ENCODE assay signal across 8 cellular contexts in the genomic region with DNA sequence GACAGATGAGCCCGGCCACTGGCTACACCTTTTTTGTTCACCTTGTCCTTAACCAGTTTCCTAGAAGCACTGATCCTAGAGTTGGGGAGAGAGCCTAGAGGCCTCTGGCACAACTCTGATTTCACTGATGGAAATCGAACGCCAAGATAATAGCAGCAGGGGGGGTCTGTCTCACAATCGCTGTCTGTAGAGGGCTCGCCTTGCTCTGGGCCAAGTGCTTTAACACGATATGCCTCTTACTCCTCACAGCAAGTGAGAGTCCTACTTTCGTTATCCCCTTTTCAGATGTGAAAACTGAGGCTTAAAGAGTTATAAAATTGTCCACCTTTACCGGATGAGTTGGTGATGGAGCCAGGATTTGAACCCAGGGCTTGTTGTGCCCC. TPM values are rescaled to one million over a fixed set of nuclear protein-coding genes. Genes with fewer than 3 reads are reported as not detected.
DNase-seq lines count a peak whose midpoint lies in the region; ATAC-seq, FAIRE-seq and TF ChIP-seq lines count a peak whose summit lies in the region.

No MANE protein-coding gene starts in this region.

- peaks cover 23% of the 10 kb centered on the region for H3K4me1 ChIP-seq in CD8-positive, alpha-beta memory T cell (ENCODE audit: insufficient read depth, low read length)
- H3K4me1 ChIP-seq in OCI-LY7 (ENCODE audit: insufficient read depth, low read length, poor library complexity, severe bottlenecking): peaks cover 51% of the 10 kb centered on the region
- peaks cover 11% of the 10 kb centered on the region for H3K4me1 ChIP-seq in endothelial cell of umbilical vein (ENCODE audit: control insufficient read depth, extremely low read depth, insufficient read depth, low read length)
- H3K4me1 ChIP-seq in neutrophil (ENCODE audit: control insufficient read depth in 1 of 2, insufficient read depth in 1 of 2, low read depth in 1 of 2, low read length in 1 of 2): peaks cover 36% of the 10 kb centered on the region in 2 experiments
- H3K4me1 ChIP-seq in foreskin keratinocyte: peaks cover 7% of the 10 kb centered on the region

- H3K27me3 ChIP-seq in CD8-positive, alpha-beta memory T cell (ENCODE audit: insufficient read depth, low read length, poor library complexity, severe bottlenecking): no peaks in the 10 kb centered on the region
- no peaks in the 10 kb centered on the region for H3K27me3 ChIP-seq in endothelial cell of umbilical vein (ENCODE audit: control insufficient read depth in 2 of 2, insufficient read depth in 2 of 2, low read length in 2 of 2)
- no peaks in the 10 kb centered on the region for H3K27me3 ChIP-seq in neutrophil
- H3K27me3 ChIP-seq in foreskin keratinocyte: no peaks in the 10 kb centered on the region

- dilution Hi-C loops in endothelial cell of umbilical vein (cut with MboI; ENCODE audit: extremely low pct_ligation_motif_present, low sequenced_read_pairs): no loop called here

- no peak for TF ChIP-seq POLR2A in endothelial cell of umbilical vein (IDR thresholded peaks at IDR 0.05; ENCODE audit: low read depth, low read length)

- H4K20me1 ChIP-seq in OCI-LY7 (ENCODE audit: insufficient read depth, low read length) (no peaks in the 10 kb centered on the region), endothelial cell of umbilical vein (replicated peaks; ENCODE audit: control insufficient read depth, extremely low read depth, insufficient read depth, low read length) (no peaks in the 10 kb centered on the region)

- H3K4me1 Mint-ChIP-seq in CD8-positive, alpha-beta memory T cell: peaks cover 31 to 42% (median 41%) of the 10 kb centered on the region in 3 donors

- peak overlapping the region; percentile 82 to 95 (median 89) for H3K4me3 Mint-ChIP-seq in CD8-positive, alpha-beta memory T cell

- H3K27me3 Mint-ChIP-seq in CD8-positive, alpha-beta memory T cell: peaks cover 0 to 1% of the 10 kb centered on the region in 2 donors

- no peaks in the 10 kb centered on the region for H3K9me1 ChIP-seq in endothelial cell of umbilical vein (replicated peaks; ENCODE audit: control insufficient read depth, extremely low read depth, insufficient read depth, low read length)

- H3K9ac ChIP-seq in endothelial cell of umbilical vein (replicated peaks; ENCODE audit: extremely low read depth, insufficient read depth, low read length): no peak overlapping the region

- peak overlapping the region in 2 of 8 donors; percentile 70 to 76 for H3K27ac Mint-ChIP-seq in CD8-positive, alpha-beta memory T cell

- TF ChIP-seq CTCF in OCI-LY7 (conservative IDR thresholded peaks at IDR 0.05; ENCODE audit: low read length) (no peak), endothelial cell of umbilical vein (IDR thresholded peaks at IDR 0.05; ENCODE audit: extremely low read depth in 1 of 2, insufficient read depth in 1 of 2, low read depth in 1 of 2, low read length in 2 of 2) (no peak), neutrophil (IDR thresholded peaks at IDR 0.05) (no peak), foreskin keratinocyte (conservative IDR thresholded peaks at IDR 0.05) (no peak)

- H3K79me2 ChIP-seq in OCI-LY7 (ENCODE audit: insufficient read depth, low read depth, low read length) (no peaks in the 10 kb centered on the region), endothelial cell of umbilical vein (ENCODE audit: control insufficient read depth, insufficient read depth, low read length) (no peaks in the 10 kb centered on the region)

- no peak for FAIRE-seq in endothelial cell of umbilical vein (lab: Jason Lieb, UNC)

- H3K36me3 ChIP-seq in CD8-positive, alpha-beta memory T cell (ENCODE audit: insufficient read depth, low read length): no peaks in the 10 kb centered on the region
- H3K36me3 ChIP-seq in OCI-LY7 (ENCODE audit: insufficient read depth, low read length) (no peaks in the 10 kb centered on the region), endothelial cell of umbilical vein (ENCODE audit: control insufficient read depth in 2 of 2, extremely low read depth in 1 of 2, insufficient read depth in 2 of 2, low read length in 2 of 2) (no peaks in the 10 kb centered on the region), neutrophil (peaks cover 6% of the 10 kb centered on the region)

- H3K36me3 Mint-ChIP-seq in CD8-positive, alpha-beta memory T cell: peaks cover 0 to 18% (median 6%) of the 10 kb centered on the region in 3 donors

- CTCF ChIA-PET in CD8-positive, alpha-beta memory T cell (lab: Charles Lee): interaction anchor here (6.8 kb wide), 1 partner anchor 27 kb away, joined by 30 read pairs; no protein-coding TSS in a partner anchor
- CTCF ChIA-PET in OCI-LY7 (lab: Charles Lee; ENCODE audit: unreplicated experiment): no interaction called here
- CTCF ChIA-PET in endothelial cell of umbilical vein (lab: Charles Lee): interaction anchor here (1.5 kb wide), 1 partner anchor 27 kb away, joined by 6 read pairs; no protein-coding TSS in a partner anchor

- POLR2A ChIA-PET in CD8-positive, alpha-beta memory T cell (lab: Charles Lee): no interaction called here
- POLR2A ChIA-PET in OCI-LY7 (lab: Charles Lee) (no interaction called here), endothelial cell of umbilical vein (lab: Charles Lee) (no interaction called here)

- ATAC-seq in GM19467 (IDR thresholded peaks at IDR 0.05; ENCODE audit: unreplicated experiment) (no peak), foreskin keratinocyte (no peak)

- no peak for DNase-seq in CD8-positive, alpha-beta memory T cell
- DNase-seq in OCI-LY7 (ENCODE audit: low spot score) (no peak), endothelial cell of umbilical vein (ENCODE audit: low read depth, low spot score) (no peak), UCSD-AML1 (lab: John Stamatoyannopoulos, UW; ENCODE audit: unreplicated experiment) (no peak), NCI-H187 (lab: John Stamatoyannopoulos, UW) (no peak), foreskin keratinocyte (no peak)

- H3K4me3 ChIP-seq in CD8-positive, alpha-beta memory T cell (ENCODE audit: low read length): peak overlapping the region; percentile 74
- H3K4me3 ChIP-seq in OCI-LY7 (ENCODE audit: low read depth, low read length, poor library complexity, severe bottlenecking): peak overlapping the region; percentile 82
- peak overlapping the region in 2 of 3 experiments; percentile 46 to 85 for H3K4me3 ChIP-seq in endothelial cell of umbilical vein (replicated peaks in 1 of 3; ENCODE audit: insufficient read depth in 1 of 3, low read depth in 1 of 3, low read length in 3 of 3)
- peak overlapping the region; percentile 84 to 99 for H3K4me3 ChIP-seq in neutrophil (ENCODE audit: low read depth in 1 of 2, low read length in 1 of 2)

- no peak overlapping the region for H2AFZ ChIP-seq in OCI-LY7 (ENCODE audit: low read length)
- H2AFZ ChIP-seq in endothelial cell of umbilical vein (ENCODE audit: low read depth, low read length): peak overlapping the region; percentile 100

- H3K9me2 ChIP-seq in OCI-LY7 (ENCODE audit: insufficient read depth, low read length): no peaks in the 10 kb centered on the region

- no peaks in the 10 kb centered on the region for H3K9me3 ChIP-seq in CD8-positive, alpha-beta memory T cell (ENCODE audit: low read length)
- H3K9me3 ChIP-seq in OCI-LY7 (ENCODE audit: low read length): no peaks in the 10 kb centered on the region
- no peaks in the 10 kb centered on the region for H3K9me3 ChIP-seq in endothelial cell of umbilical vein (replicated peaks; ENCODE audit: control insufficient read depth, insufficient read depth, low read length)
- no peaks in the 10 kb centered on the region for H3K9me3 ChIP-seq in neutrophil

- no peak overlapping the region for H3K27ac ChIP-seq in CD8-positive, alpha-beta memory T cell (ENCODE audit: low read depth, low read length)
- H3K27ac ChIP-seq in OCI-LY7 (ENCODE audit: low read depth, low read length, poor library complexity, severe bottlenecking) (no peak overlapping the region), endothelial cell of umbilical vein (ENCODE audit: insufficient read depth, low read depth, low read length) (no peak overlapping the region), neutrophil (peak overlapping the region; percentile 85), foreskin keratinocyte (no peak overlapping the region)

- no peaks in the 10 kb centered on the region for H3K9me3 Mint-ChIP-seq in CD8-positive, alpha-beta memory T cell

- peak overlapping the region; percentile 86 for H3K4me2 ChIP-seq in OCI-LY7 (ENCODE audit: low read length)
- peak overlapping the region; percentile 62 for H3K4me2 ChIP-seq in endothelial cell of umbilical vein (ENCODE audit: insufficient read depth, low read length)

- intact Hi-C loops in OCI-LY7 (cut with micrococcal nuclease; ENCODE audit: unreplicated experiment) (no loop called here), endothelial cell of umbilical vein (cut with micrococcal nuclease) (no loop called here)

- BruUV-seq in OCI-LY7 (replicated peaks; lab: Mats Ljungman, UMichigan) (no TSS peak), endothelial cell of umbilical vein (replicated peaks; lab: Mats Ljungman, UMichigan) (no TSS peak)

RNA-seq across cellular contexts. Expression of gene RASSF4, which starts 0.5 kb away (rescaled TPM):
- total RNA-seq in CD8-positive, alpha-beta memory T cell: 1 to 10 TPM; 2.8 TPM
- 0.85 TPM for polyA plus RNA-seq in CD8-positive, alpha-beta memory T cell
- total RNA-seq in OCI-LY7 (2014; rRNA removed; shearing (Covaris generic)): 1.9 and 2.6 TPM in 2 replicates
- total RNA-seq in OCI-LY7 (2022): 2.7 and 5.3 TPM in 2 replicates
- 4.6 and 7.6 TPM in 2 replicates for total RNA-seq in endothelial cell of umbilical vein
- 8.2 and 9.8 TPM in 2 replicates for polyA plus RNA-seq in endothelial cell of umbilical vein
- 3.9 and 4.8 TPM in 2 replicates for polyA plus RNA-seq in endothelial cell of umbilical vein (2011; cell fraction: cytosol; rRNA removed)
- 20.5 and 26.4 TPM in 2 replicates for polyA plus RNA-seq in endothelial cell of umbilical vein (2011; cell fraction: nucleus; rRNA removed)
- polyA plus RNA-seq in endothelial cell of umbilical vein (2012): 1.8 and 3.8 TPM in 2 replicates
- 9.4 and 13.4 TPM in 2 replicates for polyA minus RNA-seq in endothelial cell of umbilical vein
- polyA minus RNA-seq in endothelial cell of umbilical vein (2011; cell fraction: cytosol; rRNA and poly(A)+ RNA removed): not detected
- polyA minus RNA-seq in endothelial cell of umbilical vein (2011; cell fraction: nucleus; rRNA and poly(A)+ RNA removed): 17.1 and 20.6 TPM in 2 replicates
- total RNA-seq in foreskin keratinocyte: 0.21 and 0.51 TPM in 2 replicates
- polyA plus RNA-seq in foreskin keratinocyte: 0.31 and 0.34 TPM in 2 replicates

RNA-seq across cellular contexts. Expression of gene DEPP1, which starts 18.5 kb away (rescaled TPM):
- under 1 TPM in 1 of 2 experiments, not detected in 1; 0.11 TPM for total RNA-seq in CD8-positive, alpha-beta memory T cell
- not detected for polyA plus RNA-seq in CD8-positive, alpha-beta memory T cell
- 0.08 and 0.09 TPM in 2 replicates for total RNA-seq in OCI-LY7 (2014; rRNA removed; shearing (Covaris generic))
- total RNA-seq in OCI-LY7 (2022): not detected in 2 replicates
- total RNA-seq in endothelial cell of umbilical vein: 318 and 364 TPM in 2 replicates
- polyA plus RNA-seq in endothelial cell of umbilical vein: 849 and 951 TPM in 2 replicates
- 584 and 653 TPM in 2 replicates for polyA plus RNA-seq in endothelial cell of umbilical vein (2011; cell fraction: cytosol; rRNA removed)
- polyA plus RNA-seq in endothelial cell of umbilical vein (2011; cell fraction: nucleus; rRNA removed): 548 and 602 TPM in 2 replicates
- polyA plus RNA-seq in endothelial cell of umbilical vein (2012): 130 and 295 TPM in 2 replicates
- 607 and 685 TPM in 2 replicates for polyA minus RNA-seq in endothelial cell of umbilical vein
- polyA minus RNA-seq in endothelial cell of umbilical vein (2011; cell fraction: cytosol; rRNA and poly(A)+ RNA removed): 0.72 TPM
- polyA minus RNA-seq in endothelial cell of umbilical vein (2011; cell fraction: nucleus; rRNA and poly(A)+ RNA removed): 400 and 512 TPM in 2 replicates
- 0.60 and 0.75 TPM in 2 replicates for total RNA-seq in foreskin keratinocyte
- 0.56 and 0.84 TPM in 2 replicates for polyA plus RNA-seq in foreskin keratinocyte

RNA-seq across cellular contexts. Expression of gene ZNF22, which starts 40.6 kb away (rescaled TPM):
- 10 to 100 TPM; 36.1 to 37.2 TPM for total RNA-seq in CD8-positive, alpha-beta memory T cell
- 49.1 TPM for polyA plus RNA-seq in CD8-positive, alpha-beta memory T cell
- total RNA-seq in OCI-LY7 (2014; rRNA removed; shearing (Covaris generic)): 46.6 and 50.6 TPM in 2 replicates
- total RNA-seq in OCI-LY7 (2022) (33.3 and 36.6 TPM in 2 replicates), endothelial cell of umbilical vein (45.0 and 48.7 TPM in 2 replicates), foreskin keratinocyte (16.6 and 18.7 TPM in 2 replicates)
- polyA plus RNA-seq in endothelial cell of umbilical vein (15.3 and 21.0 TPM in 2 replicates), foreskin keratinocyte (9.5 and 12.2 TPM in 2 replicates)
- 24.1 and 26.7 TPM in 2 replicates for polyA plus RNA-seq in endothelial cell of umbilical vein (2011; cell fraction: cytosol; rRNA removed)
- polyA plus RNA-seq in endothelial cell of umbilical vein (2011; cell fraction: nucleus; rRNA removed): 15.9 and 19.0 TPM in 2 replicates
- 34.7 and 37.6 TPM in 2 replicates for polyA plus RNA-seq in endothelial cell of umbilical vein (2012)
- 7.6 and 9.0 TPM in 2 replicates for polyA minus RNA-seq in endothelial cell of umbilical vein
- polyA minus RNA-seq in endothelial cell of umbilical vein (2011; cell fraction: cytosol; rRNA and poly(A)+ RNA removed): not detected
- polyA minus RNA-seq in endothelial cell of umbilical vein (2011; cell fraction: nucleus; rRNA and poly(A)+ RNA removed): 11.7 and 15.4 TPM in 2 replicates

RNA-seq across cellular contexts. Expression of gene TMEM72, which starts 49.0 kb away (rescaled TPM):
- total RNA-seq in CD8-positive, alpha-beta memory T cell: not detected
- polyA plus RNA-seq in CD8-positive, alpha-beta memory T cell: not detected
- total RNA-seq in OCI-LY7 (2014; rRNA removed; shearing (Covaris generic)): not detected in 2 replicates
- total RNA-seq in OCI-LY7 (2022) (not detected in 2 replicates), endothelial cell of umbilical vein (not detected in 2 replicates), foreskin keratinocyte (not detected in 2 replicates)
- polyA plus RNA-seq in endothelial cell of umbilical vein (not detected in 2 replicates), foreskin keratinocyte (not detected in 2 replicates)
- not detected in 2 replicates for polyA plus RNA-seq in endothelial cell of umbilical vein (2011; cell fraction: cytosol; rRNA removed)
- not detected in 2 replicates for polyA plus RNA-seq in endothelial cell of umbilical vein (2011; cell fraction: nucleus; rRNA removed)
- not detected in 2 replicates for polyA plus RNA-seq in endothelial cell of umbilical vein (2012)
- not detected in 2 replicates for polyA minus RNA-seq in endothelial cell of umbilical vein
- not detected for polyA minus RNA-seq in endothelial cell of umbilical vein (2011; cell fraction: cytosol; rRNA and poly(A)+ RNA removed)
- not detected in 2 replicates for polyA minus RNA-seq in endothelial cell of umbilical vein (2011; cell fraction: nucleus; rRNA and poly(A)+ RNA removed)

Comparison
In these comparisons a context has a peak if more than half of its experiments do, and no peak if none do; other contexts are left out.
1. RNA of gene DEPP1, which starts 18.5 kb away (total RNA-seq): 318 to 364 TPM in endothelial cell of umbilical vein; 0.60 to 0.75 TPM in foreskin keratinocyte, 0.11 TPM in CD8-positive, alpha-beta memory T cell and 0.08 to 0.09 TPM in OCI-LY7; every median in the first group is over 100 times any median in the second.
2. Peak in every context shown above with its lines, with median percentiles within 50 percentile points of each other: H3K4me3 ChIP-seq.